10 cellular contexts compared by ENCODE assay signal in genomic region chr3:46926447-46926846, GRCh38. TPM values are rescaled to one million over a fixed set of nuclear protein-coding genes. Genes with fewer than 3 reads are reported as not detected.
DNase-seq lines count a peak whose midpoint lies in the region; ATAC-seq lines count a peak whose summit lies in the region.
"Had no signal": no experiment of that assay in that cellular context is flagged by ENCODE, and none has a peak within 500 bp of the region (broad histone marks: within the 10 kb centered on the region; RNA-seq: fewer than 3 reads in every experiment).

No MANE protein-coding gene starts in this region.

- peaks cover 28 to 82% (median 51%) of the 10 kb centered on the region in 4 donors for H3K4me1 Mint-ChIP-seq in naive thymus-derived CD8-positive, alpha-beta T cell

- POLR2A ChIA-PET in naive thymus-derived CD8-positive, alpha-beta T cell (lab: Charles Lee), result interaction anchor here (1.5 kb wide), 1 partner anchor 53 kb away, joined by 4 read pairs; the partner anchor contains the start of gene NBEAL2

- peaks cover 85% of the 10 kb centered on the region for H3K4me1 ChIP-seq in BLaER1

- peak overlapping the region in 8 of 10 donors; percentile 43 to 88 (median 81) for H3K27ac Mint-ChIP-seq in naive thymus-derived CD8-positive, alpha-beta T cell

- H3K36me3 ChIP-seq in BLaER1, result peaks cover 76% of the 10 kb centered on the region

- peak overlapping the region in 6 of 10 donors; percentile 27 to 73 (median 60) for H3K4me3 Mint-ChIP-seq in naive thymus-derived CD8-positive, alpha-beta T cell

- peaks cover 31% of the 10 kb centered on the region for H3K9me3 ChIP-seq in BLaER1

- peak in 1 of 10 donors; percentile 11 for DNase-seq in naive thymus-derived CD8-positive, alpha-beta T cell
- no peak for DNase-seq in Ammon's horn (ENCODE audit: low spot score)
- no peak for DNase-seq in stimulated activated CD4-positive, alpha-beta T cell treated with anti-CD3 and anti-CD28 coated beads, Interleukin-2, amount 100 ng/mL, for 48 hours
- DNase-seq: activated CD8-positive, alpha-beta memory T cell treated with anti-CD3 and anti-CD28 coated beads for 24 hours; DMS 273 treated with DMSO at 0.1 percent for 48 hours had no signal

- peak; percentile 4 for ATAC-seq in HG02885 (IDR thresholded peaks at IDR 0.05; ENCODE audit: poor library complexity, unreplicated experiment)
- no peak for ATAC-seq in naive thymus-derived CD8-positive, alpha-beta T cell
- no peak for ATAC-seq in HG03175 (IDR thresholded peaks at IDR 0.05; ENCODE audit: unreplicated experiment)
- ATAC-seq in HG02852 (IDR thresholded peaks at IDR 0.05; ENCODE audit: unreplicated experiment), result no peak

- H3K27me3 Mint-ChIP-seq in naive thymus-derived CD8-positive, alpha-beta T cell, result no peaks in the 10 kb centered on the region

- peaks cover 0 to 9% (median 3%) of the 10 kb centered on the region in 9 donors for H3K9me3 Mint-ChIP-seq in naive thymus-derived CD8-positive, alpha-beta T cell

- 0 out of 2 replicates have a peak, but pooled peaks cover 6% of the 10 kb centered on the region for H4K20me1 ChIP-seq in BLaER1

- peaks cover 6 to 55% (median 21%) of the 10 kb centered on the region in 3 donors for H3K36me3 Mint-ChIP-seq in naive thymus-derived CD8-positive, alpha-beta T cell

- H3K9ac ChIP-seq in BLaER1, result peak overlapping the region; percentile 88

- peak overlapping the region; percentile 100 for H3K4me2 ChIP-seq in BLaER1

- peak overlapping the region; percentile 63 for H3K4me3 ChIP-seq in BLaER1

- H3K27me3 ChIP-seq in BLaER1, result no peaks in the 10 kb centered on the region; the same call in 1 of the 2 replicates

- H3K27ac ChIP-seq in BLaER1 (peak overlapping the region; percentile 100), cingulate gyrus (ENCODE audit: low read depth, low read length) (peak overlapping the region; percentile 52)

RNA-seq across cellular contexts. Expression of gene PTH1R, which starts 48.9 kb away (rescaled TPM):
- not detected for total RNA-seq in naive thymus-derived CD8-positive, alpha-beta T cell
- polyA plus RNA-seq in naive thymus-derived CD8-positive, alpha-beta T cell, result not detected

RNA-seq across cellular contexts. Expression of gene CCDC12, which starts 50.1 kb away (rescaled TPM):
- 10 to 100 TPM; 58.8 to 59.5 TPM for total RNA-seq in naive thymus-derived CD8-positive, alpha-beta T cell
- polyA plus RNA-seq in naive thymus-derived CD8-positive, alpha-beta T cell, result 100 to 1,000 TPM in 2 of 3 donors, 10 to 100 TPM in 1; 81.9 to 106 (median 106) TPM

RNA-seq across cellular contexts. Expression of gene NBEAL2, which starts 53.0 kb away (rescaled TPM):
- total RNA-seq in naive thymus-derived CD8-positive, alpha-beta T cell, result 10 to 100 TPM; 40.7 to 46.0 TPM
- polyA plus RNA-seq in naive thymus-derived CD8-positive, alpha-beta T cell, result 1 to 10 TPM in 2 of 3 donors, under 1 TPM in 1; 0.89 to 2.8 (median 1.9) TPM
